Comparison of ENCODE assay signal across 20 cellular contexts in the genomic region with DNA sequence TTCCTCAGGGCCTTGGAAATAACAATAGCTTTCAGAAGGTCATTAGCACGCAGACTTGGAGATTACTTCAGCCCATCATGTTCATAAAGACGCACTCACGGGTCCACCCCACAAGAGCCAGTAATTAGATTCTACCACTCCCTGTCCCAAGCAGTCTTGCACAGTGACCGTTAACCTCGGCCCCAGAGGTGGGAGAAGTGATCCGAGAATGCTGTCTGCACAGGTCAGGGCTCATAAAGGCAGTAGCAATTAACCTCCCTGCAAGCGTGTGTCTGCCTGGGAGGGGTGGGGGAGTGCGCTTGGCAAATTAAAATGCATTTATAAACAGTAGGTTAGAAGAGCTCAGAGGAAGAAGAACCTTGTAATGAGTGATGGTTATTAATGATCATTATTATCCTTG.
A peak's percentile ranks its signal among the peaks of the same experiment; 100 is the strongest.
DNase-seq lines count a peak whose midpoint lies in the region; ATAC-seq, FAIRE-seq and TF ChIP-seq lines count a peak whose summit lies in the region.
"Had no signal": no experiment of that assay in that cellular context is flagged by ENCODE, and none has a peak within 500 bp of the region (broad histone marks: within the 10 kb centered on the region; RNA-seq: fewer than 3 reads in every experiment).

No MANE protein-coding gene starts in this region.

- H2BK120ac ChIP-seq in H1 (replicated peaks; ENCODE audit: low read depth, low read length) = no peak overlapping the region

- no peak overlapping the region for H3K4me3 ChIP-seq in H1 (ENCODE audit: extremely low read depth in 1 of 4, insufficient read depth in 2 of 4, low read depth in 3 of 4, low read length in 4 of 4)
- H3K4me3 ChIP-seq: Peyer's patch, SK-N-MC had no signal

- no peak overlapping the region for H3K56ac ChIP-seq in H1 (replicated peaks; ENCODE audit: insufficient read length, low read depth, low read length)

- TF ChIP-seq EP300 in H1 (IDR thresholded peaks at IDR 0.05; ENCODE audit: borderline replicate concordance in 1 of 2, low read depth in 2 of 2, low read length in 2 of 2) = no peak

- H3K27me3 Mint-ChIP-seq in progenitor cell of endocrine pancreas = peaks cover 3% of the 10 kb centered on the region

- no peaks in the 10 kb centered on the region for H3K36me3 Mint-ChIP-seq in progenitor cell of endocrine pancreas (ENCODE audit: insufficient read depth)
- H3K36me3 Mint-ChIP-seq: CD4-positive, alpha-beta memory T cell had no signal

- H4K8ac ChIP-seq in H1 (ENCODE audit: extremely low read depth, insufficient read depth, low read length) = no peak overlapping the region

- no peak overlapping the region for H2AK5ac ChIP-seq in H1 (ENCODE audit: low read depth, low read length)

- FAIRE-seq in H1 (lab: Jason Lieb, UNC) = no peak

- H3K9me3 Mint-ChIP-seq in progenitor cell of endocrine pancreas (ENCODE audit: low read depth) = no peaks in the 10 kb centered on the region
- H3K9me3 Mint-ChIP-seq: CD4-positive, alpha-beta memory T cell had no signal

- no peaks in the 10 kb centered on the region; the same call in 1 of the 2 replicates for H3K79me1 ChIP-seq in H1 (ENCODE audit: low read depth, low read length)

- H3K23me2 ChIP-seq in H1 (ENCODE audit: low read depth, low read length) = no peaks in the 10 kb centered on the region

- no peak overlapping the region for H2BK5ac ChIP-seq in H1 (ENCODE audit: low read depth, low read length)

- no peak overlapping the region for H3K4me3 Mint-ChIP-seq in progenitor cell of endocrine pancreas (ENCODE audit: low read depth)
- H3K4me3 Mint-ChIP-seq: CD4-positive, alpha-beta memory T cell had no signal

- no peak overlapping the region for H3K4ac ChIP-seq in H1 (replicated peaks; ENCODE audit: insufficient read length, low read depth, low read length)

- TF ChIP-seq RAD21 in H1 (IDR thresholded peaks at IDR 0.05 in 1 of 2, conservative IDR thresholded peaks at IDR 0.05 in 1 of 2; ENCODE audit: low read depth in 2 of 2, low read length in 2 of 2) = no peak

- 0 out of 2 replicates have a peak overlapping the region, but pooled peaks have one; percentile 61 for H2BK15ac ChIP-seq in H1 (ENCODE audit: low read length)

- H3K14ac ChIP-seq in H1 (ENCODE audit: insufficient read length) = no peak overlapping the region

- no peak for TF ChIP-seq CTCF in H1 (IDR thresholded peaks at IDR 0.05; ENCODE audit: control extremely low read depth in 1 of 3, insufficient read depth in 1 of 3, low read depth in 1 of 3, low read length in 3 of 3)
- no peak for TF ChIP-seq CTCF in progenitor cell of endocrine pancreas (IDR thresholded peaks at IDR 0.05; ENCODE audit: unreplicated experiment)

- TF ChIP-seq POLR2A in H1 (IDR thresholded peaks at IDR 0.05; ENCODE audit: control extremely low read depth in 1 of 2, low read depth in 2 of 2, low read length in 2 of 2) = no peak

- H3K23ac ChIP-seq in H1 (ENCODE audit: insufficient read length) = no peak overlapping the region

- peak overlapping the region; percentile 66 for H3K27ac Mint-ChIP-seq in progenitor cell of endocrine pancreas
- H3K27ac Mint-ChIP-seq: CD4-positive, alpha-beta memory T cell had no signal

- no peaks in the 10 kb centered on the region for H3K27me3 ChIP-seq in H1 (replicated peaks in 1 of 4; ENCODE audit: control insufficient read depth in 3 of 4, extremely low read depth in 1 of 4, insufficient read depth in 3 of 4, low read length in 3 of 4)
- H3K27me3 ChIP-seq: Peyer's patch had no signal

- H3K27ac ChIP-seq in H1 (ENCODE audit: low read depth, low read length) = no peak overlapping the region
- H3K27ac ChIP-seq: 22Rv1, HL-60, Peyer's patch, SK-N-MC had no signal

- H3K36me3 ChIP-seq in H1 (ENCODE audit: control insufficient read depth in 2 of 4, insufficient read depth in 4 of 4, low read length in 3 of 4) = no peaks in the 10 kb centered on the region
- H3K36me3 ChIP-seq: Peyer's patch had no signal

- H4K5ac ChIP-seq in H1 (ENCODE audit: insufficient read length, low read depth, low read length) = no peak overlapping the region

- no peak overlapping the region for H3K9ac ChIP-seq in H1 (replicated peaks in 1 of 4; ENCODE audit: extremely low read depth in 1 of 4, low read depth in 3 of 4, low read length in 3 of 4)

- H2BK20ac ChIP-seq in H1 (ENCODE audit: low read length) = no peak overlapping the region

- no peak for ATAC-seq in HG02642 (IDR thresholded peaks at IDR 0.05; ENCODE audit: poor library complexity, unreplicated experiment)
- no peak for ATAC-seq in GM18868 (IDR thresholded peaks at IDR 0.05; ENCODE audit: unreplicated experiment)
- ATAC-seq: Right ventricle myocardium inferior had no signal

- peak; percentile 49 for DNase-seq in NCI-H1105 treated with DMSO at 0.1 percent for 48 hours (lab: John Stamatoyannopoulos, UW)
- no peak for DNase-seq in NCI-H1105 (lab: John Stamatoyannopoulos, UW)
- DNase-seq in HEK293T (ENCODE audit: extremely low spot score) = peak; percentile 16
- DNase-seq in H1 (ENCODE audit: low read depth in 1 of 2, low spot score in 2 of 2) = no peak
- no peak for DNase-seq in progenitor cell of endocrine pancreas (ENCODE audit: low spot score, unreplicated experiment)
- no peak for DNase-seq in OCI-M2 (lab: John Stamatoyannopoulos, UW; ENCODE audit: unreplicated experiment)
- DNase-seq: Calu3; CD4-positive, alpha-beta memory T cell; DMS53; H7; NCI-H1436 treated with DMSO at 0.1 percent for 48 hours; NCI-H2081 treated with DMSO at 0.1 percent for 48 hours; NCI-H774; Peyer's patch had no signal

- CTCF ChIA-PET in HEK293T (lab: Yijun Ruan, JAX) (interaction anchor here (0.6 to 3.1 kb wide), 4 partner anchors 38 to 1135 kb away, joined by 3 to 13 read pairs (median 3); no protein-coding TSS in a partner anchor), H1 (lab: Charles Lee; ENCODE audit: partially characterized antibody) (interaction anchor here (0.6 to 4.1 kb wide), 21 partner anchors 8 to 972 kb away, joined by 3 to 35 read pairs (median 4); no protein-coding TSS in a partner anchor)

- no peaks in the 10 kb centered on the region for H3K9me3 ChIP-seq in H1 (ENCODE audit: insufficient read depth in 2 of 2, low read depth in 1 of 2, low read length in 1 of 2)
- H3K9me3 ChIP-seq: Peyer's patch had no signal

- no peak overlapping the region for H3K4me2 ChIP-seq in H1 (ENCODE audit: insufficient read depth in 1 of 2, low read depth in 2 of 2, low read length in 2 of 2)

- H4K91ac ChIP-seq in H1 (replicated peaks; ENCODE audit: insufficient read length, low read length) = no peak overlapping the region

- POLR2A ChIA-PET in HEK293T (lab: Yijun Ruan, JAX) (no interaction called here), H1 (lab: Charles Lee; ENCODE audit: partially characterized antibody) (no interaction called here)

- no peak overlapping the region for H2AFZ ChIP-seq in H1 (ENCODE audit: low read length)

- H4K20me1 ChIP-seq in H1 (replicated peaks in 1 of 2; ENCODE audit: control insufficient read depth in 1 of 2, insufficient read depth in 2 of 2, low read length in 2 of 2) = no peaks in the 10 kb centered on the region

- WGBS in H1 (ENCODE audit: extremely low coverage in 1 of 2, insufficient coverage in 1 of 2, insufficient read length in 1 of 2, insufficient replicate concordance in 2 of 2, low coverage in 1 of 2, low lambda C conversion rate in 2 of 2, missing lambda C conversion rate in 1 of 2), 2 experiments = 97% methylated on average over 8 of the region's 8 CpGs; no CpG with 5 or more reads in 1 of the 2 experiments

- peaks cover 0 to 6% (median 0%) of the 10 kb centered on the region in 4 experiments; a peak in 3 of 7 replicates for H3K4me1 ChIP-seq in H1 (replicated peaks in 1 of 4; ENCODE audit: control insufficient read depth in 3 of 4, insufficient read depth in 4 of 4, low read length in 3 of 4)

- no peaks in the 10 kb centered on the region for H3K79me2 ChIP-seq in H1 (ENCODE audit: control insufficient read depth in 1 of 2, insufficient read depth in 2 of 2, low read length in 2 of 2)

- H3K18ac ChIP-seq in H1 (ENCODE audit: extremely low read depth, low read length) = no peak overlapping the region

- peaks cover 18% of the 10 kb centered on the region for H3K4me1 Mint-ChIP-seq in progenitor cell of endocrine pancreas (ENCODE audit: low read depth)
- H3K4me1 Mint-ChIP-seq: CD4-positive, alpha-beta memory T cell had no signal

- H2BK12ac ChIP-seq in H1 (ENCODE audit: low read depth, low read length) = 0 out of 2 replicates have a peak overlapping the region, but pooled peaks have one; percentile 31

TF ChIP-seq in HEK293T, 16 proteins besides CTCF, POLR2A, EP300 and RAD21 (continues in another document):
- TF ChIP-seq CTBP1 (IDR thresholded peaks at IDR 0.05; ENCODE audit: borderline replicate concordance) = no peak
- no peak for TF ChIP-seq L3MBTL2 (conservative IDR thresholded peaks at IDR 0.05)
- no peak for TF ChIP-seq NFRKB (IDR thresholded peaks at IDR 0.05)
- no peak for TF ChIP-seq SP1 (IDR thresholded peaks at IDR 0.05)
- TF ChIP-seq ELF4 (IDR thresholded peaks at IDR 0.05) = no peak
- TF ChIP-seq, protein P1, sequence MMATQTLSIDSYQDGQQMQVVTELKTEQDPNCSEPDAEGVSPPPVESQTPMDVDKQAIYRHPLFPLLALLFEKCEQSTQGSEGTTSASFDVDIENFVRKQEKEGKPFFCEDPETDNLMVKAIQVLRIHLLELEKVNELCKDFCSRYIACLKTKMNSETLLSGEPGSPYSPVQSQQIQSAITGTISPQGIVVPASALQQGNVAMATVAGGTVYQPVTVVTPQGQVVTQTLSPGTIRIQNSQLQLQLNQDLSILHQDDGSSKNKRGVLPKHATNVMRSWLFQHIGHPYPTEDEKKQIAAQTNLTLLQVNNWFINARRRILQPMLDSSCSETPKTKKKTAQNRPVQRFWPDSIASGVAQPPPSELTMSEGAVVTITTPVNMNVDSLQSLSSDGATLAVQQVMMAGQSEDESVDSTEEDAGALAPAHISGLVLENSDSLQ (IDR thresholded peaks at IDR 0.05) = no peak
- TF ChIP-seq FOXM1 (IDR thresholded peaks at IDR 0.05; ENCODE audit: borderline replicate concordance) = no peak

TF ChIP-seq in H1, 55 proteins besides CTCF, POLR2A, EP300 and RAD21 (continues in another document):
- TF ChIP-seq SUZ12 (IDR thresholded peaks at IDR 0.05; ENCODE audit: low read length) (no peak), SP1 (IDR thresholded peaks at IDR 0.05; ENCODE audit: low read depth, low read length) (no peak), EZH2 (IDR thresholded peaks at IDR 0.05; ENCODE audit: low read depth, low read length, severe bottlenecking) (no peak), BCL11A (IDR thresholded peaks at IDR 0.05; ENCODE audit: low read depth in 2 of 2, low read length in 2 of 2) (no peak), JUND (IDR thresholded peaks at IDR 0.05; ENCODE audit: low read length) (no peak), CTBP2 (IDR thresholded peaks at IDR 0.05; ENCODE audit: borderline replicate concordance, insufficient read depth, insufficient read length, low read length) (no peak), POU5F1 (IDR thresholded peaks at IDR 0.05; ENCODE audit: low read depth, low read length) (no peak), CBX8 (IDR thresholded peaks at IDR 0.05; ENCODE audit: borderline replicate concordance, low read depth, low read length) (no peak), RFX5 (IDR thresholded peaks at IDR 0.05; ENCODE audit: borderline replicate concordance, low read depth, low read length) (no peak), MAFK (IDR thresholded peaks at IDR 0.05; ENCODE audit: low read depth, low read length) (no peak), FOSL1 (IDR thresholded peaks at IDR 0.05; ENCODE audit: insufficient read depth, low read depth, low read length) (no peak)

Comparison
In these comparisons a context has a peak if more than half of its experiments do, and no peak if none do; other contexts are left out.
1. DNase-seq: peak in NCI-H1105 treated with DMSO at 0.1 percent for 48 hours (single experiment) and HEK293T (single experiment); none in NCI-H1105 (single experiment), H1 (0 of 2), progenitor cell of endocrine pancreas (single experiment) and OCI-M2 (single experiment).